ENCODE assay signal across 17 cellular contexts in genomic region chr9:128316421-128316820, GRCh38.
"Had no signal": no experiment of that assay in that cellular context is flagged by ENCODE, and none has a peak within 500 bp of the region (broad histone marks: within the 10 kb centered on the region; RNA-seq: fewer than 3 reads in every experiment).

No MANE protein-coding gene starts in this region.

- DNase-seq: activated CD4-positive, alpha-beta T cell treated with anti-CD3 and anti-CD28 coated beads, Interleukin-2, amount 50 U/mL, for 4 hours; activated CD4-positive, CD25-positive, alpha-beta regulatory T cell treated with anti-CD3 and anti-CD28 coated beads, Interleukin-2, amount 50 U/mL, for 72 hours; activated CD8-positive, alpha-beta memory T cell treated with anti-CD3 and anti-CD28 coated beads, Interleukin-2, amount 10 ng/mL, durations not matched to agents 7 days and 5 days; activated effector memory CD4-positive, alpha-beta T cell treated with Interleukin-2 at 50 U/mL for 16 hours; activated T-cell treated with anti-CD3 and anti-CD28 coated beads, Interleukin-2, amount 50 U/mL, for 24 hours; foreskin keratinocyte; lower lobe of right lung; pancreas; stimulated activated CD4-positive, alpha-beta T cell treated with anti-CD3 and anti-CD28 coated beads, Interleukin-15, amount 100 ng/mL, for 24 hours; stimulated activated CD4-positive, alpha-beta T cell treated with anti-CD3 and anti-CD28 coated beads, Interleukin-4, amount 100 ng/mL, for 24 hours; stimulated activated naive CD8-positive, alpha-beta T cell treated with anti-CD3 and anti-CD28 coated beads, Interleukin-15, amount 100 ng/mL, for 72 hours; thyroid gland; uterus had no signal

- H3K27me3 Mint-ChIP-seq: activated CD8-positive, alpha-beta memory T cell treated with anti-CD3 and anti-CD28 coated beads, Interleukin-2, amount 10 ng/mL, durations not matched to agents 7 days and 5 days; activated naive CD8-positive, alpha-beta T cell; activated T-cell treated with anti-CD3 and anti-CD28 coated beads, Interleukin-2, amount 50 U/mL, for 24 hours; natural killer cell treated with Interleukin-12 subunit alpha and Interleukin-12 subunit beta and Interleukin-15 and Interleukin-18, amount 100 ng/mL, for 72 hours; stimulated activated naive CD8-positive, alpha-beta T cell treated with anti-CD3 and anti-CD28 coated beads, Interleukin-15, amount 100 ng/mL, for 72 hours had no signal

- H3K9me3 ChIP-seq: ascending aorta, lower lobe of right lung, pancreas, thyroid gland, uterus had no signal

- H3K27ac ChIP-seq: ascending aorta, foreskin keratinocyte, lower lobe of right lung, pancreas, thyroid gland, uterus had no signal

- H3K9me3 Mint-ChIP-seq: activated T-cell treated with anti-CD3 and anti-CD28 coated beads, Interleukin-2, amount 50 U/mL, for 24 hours; natural killer cell treated with Interleukin-12 subunit alpha and Interleukin-12 subunit beta and Interleukin-15 and Interleukin-18, amount 100 ng/mL, for 72 hours; stimulated activated naive CD8-positive, alpha-beta T cell treated with anti-CD3 and anti-CD28 coated beads, Interleukin-15, amount 100 ng/mL, for 72 hours had no signal

- H3K36me3 ChIP-seq: uterus had no signal

- H3K27me3 ChIP-seq: ascending aorta, foreskin keratinocyte, pancreas, thyroid gland, uterus had no signal

- H3K4me3 ChIP-seq: ascending aorta, lower lobe of right lung, pancreas, thyroid gland, uterus had no signal

- H3K27ac Mint-ChIP-seq: activated CD8-positive, alpha-beta memory T cell treated with anti-CD3 and anti-CD28 coated beads, Interleukin-2, amount 10 ng/mL, durations not matched to agents 7 days and 5 days; activated naive CD8-positive, alpha-beta T cell; activated T-cell treated with anti-CD3 and anti-CD28 coated beads, Interleukin-2, amount 50 U/mL, for 24 hours; natural killer cell treated with Interleukin-12 subunit alpha and Interleukin-12 subunit beta and Interleukin-15 and Interleukin-18, amount 100 ng/mL, for 72 hours had no signal

- H3K36me3 Mint-ChIP-seq: activated naive CD8-positive, alpha-beta T cell; natural killer cell treated with Interleukin-12 subunit alpha and Interleukin-12 subunit beta and Interleukin-15 and Interleukin-18, amount 100 ng/mL, for 72 hours had no signal

- H3K4me1 Mint-ChIP-seq: stimulated activated naive CD8-positive, alpha-beta T cell treated with anti-CD3 and anti-CD28 coated beads, Interleukin-15, amount 100 ng/mL, for 72 hours had no signal

- H3K4me3 Mint-ChIP-seq: activated CD8-positive, alpha-beta memory T cell treated with anti-CD3 and anti-CD28 coated beads, Interleukin-2, amount 10 ng/mL, durations not matched to agents 7 days and 5 days; activated naive CD8-positive, alpha-beta T cell; activated T-cell treated with anti-CD3 and anti-CD28 coated beads, Interleukin-2, amount 50 U/mL, for 24 hours; natural killer cell treated with Interleukin-12 subunit alpha and Interleukin-12 subunit beta and Interleukin-15 and Interleukin-18, amount 100 ng/mL, for 72 hours; stimulated activated naive CD8-positive, alpha-beta T cell treated with anti-CD3 and anti-CD28 coated beads, Interleukin-15, amount 100 ng/mL, for 72 hours had no signal

- FAIRE-seq: colon, pancreas had no signal
